Comparison of ENCODE assay signal across 8 cellular contexts in the genomic region with DNA sequence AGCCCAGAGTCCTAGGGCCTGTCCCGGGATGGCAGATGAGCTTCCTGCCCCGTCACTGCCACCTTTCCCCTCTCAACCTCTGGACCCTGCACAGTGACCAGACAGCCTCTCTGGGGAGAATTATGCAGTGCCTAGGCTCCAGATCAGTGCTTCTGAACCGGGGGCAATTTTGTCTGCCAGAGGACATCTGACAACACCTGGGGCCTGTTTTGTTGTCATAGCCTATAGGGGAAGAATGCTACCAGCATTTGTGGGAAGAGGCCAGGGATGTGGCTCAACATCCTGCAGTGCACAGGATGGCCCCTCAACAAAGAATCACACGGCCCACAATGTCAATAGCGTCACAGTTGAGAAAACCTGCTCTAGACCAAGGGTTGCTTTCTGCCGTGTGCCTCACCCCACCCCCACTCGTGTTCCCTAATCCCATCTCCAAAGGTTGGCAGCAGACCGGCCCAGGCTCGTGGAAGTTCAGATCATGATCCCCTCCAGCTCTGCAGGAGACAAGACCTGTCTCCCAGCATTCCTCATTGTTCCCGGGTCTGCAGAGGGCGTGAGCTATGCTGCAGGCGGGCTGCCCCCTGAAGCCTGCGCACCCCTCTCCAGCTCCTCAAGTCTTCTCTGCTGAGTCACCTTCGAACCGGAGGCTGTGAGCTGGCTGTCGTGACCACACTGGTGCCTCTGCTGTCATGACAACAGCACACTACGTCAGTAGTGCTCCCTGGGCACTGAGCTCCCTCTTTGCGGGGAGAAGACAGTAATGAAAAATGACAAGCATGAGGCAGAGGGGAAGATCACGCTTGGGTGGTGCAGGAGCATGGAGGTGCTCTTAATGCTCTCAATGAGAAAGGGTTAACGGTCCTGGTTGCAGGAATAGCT. TPM values are rescaled to one million over a fixed set of nuclear protein-coding genes. Genes with fewer than 3 reads are reported as not detected.
DNase-seq lines count a peak whose midpoint lies in the region; ATAC-seq, FAIRE-seq and TF ChIP-seq lines count a peak whose summit lies in the region.

No MANE protein-coding gene starts in this region.

- TF ChIP-seq POLR2A in GM18526 (IDR thresholded peaks at IDR 0.05; ENCODE audit: extremely low read depth, insufficient read length): peak; percentile 40

- no peak for FAIRE-seq in bronchial epithelial cell (lab: Jason Lieb, UNC)
- peak; percentile 51 for FAIRE-seq in islet of Langerhans (lab: Jason Lieb, UNC)

- TF ChIP-seq CTCF in activated B cell treated with CpG ODN at 0.5 μM for 24 hours (IDR thresholded peaks at IDR 0.05): no peak
- TF ChIP-seq CTCF in bronchial epithelial cell (IDR thresholded peaks at IDR 0.05; ENCODE audit: insufficient read depth, low read length, severe bottlenecking): no peak

- no peaks in the 10 kb centered on the region for H3K27me3 Mint-ChIP-seq in activated B cell treated with CpG ODN at 0.5 μM for 24 hours

- peak overlapping the region; percentile 94 for H3K4me3 ChIP-seq in bronchial epithelial cell (ENCODE audit: low read depth, low read length)

- intact Hi-C loops in activated B cell treated with CpG ODN at 0.5 μM for 24 hours (cut with micrococcal nuclease): no loop called here

- ATAC-seq in activated B cell treated with CpG ODN at 0.5 μM for 24 hours (ENCODE audit: low read depth): peak; percentile 28

- DNase-seq in A172 (ENCODE audit: low spot score) (peak; percentile 91), NCI-H1694 (lab: John Stamatoyannopoulos, UW) (peak; percentile 54), activated B cell treated with CpG ODN at 0.5 μM for 24 hours (peak; percentile 40), bronchial epithelial cell (ENCODE audit: low read depth) (peak; percentile 96), NCI-H1048 (lab: John Stamatoyannopoulos, UW) (no peak)
- peak; percentile 73 for DNase-seq in stimulated activated CD4-positive, alpha-beta T cell treated with anti-CD3 and anti-CD28 coated beads, Interleukin-12 subunit alpha, Interleukin-12 subunit beta, amount 100 ng/mL, for 4 hours

- POLR2A ChIA-PET in activated B cell treated with CpG ODN at 0.5 μM for 24 hours (lab: Charles Lee): interaction anchor here (0.6 to 1.8 kb wide), 12 partner anchors 8 to 413 kb away, joined by 3 to 11 read pairs (median 4); a partner anchor contains a TSS

- peaks cover 55% of the 10 kb centered on the region for H3K36me3 Mint-ChIP-seq in activated B cell treated with CpG ODN at 0.5 μM for 24 hours (ENCODE audit: low read depth)

- no peaks in the 10 kb centered on the region for H3K9me3 Mint-ChIP-seq in activated B cell treated with CpG ODN at 0.5 μM for 24 hours

- H3K36me3 ChIP-seq in bronchial epithelial cell (ENCODE audit: control insufficient read depth, insufficient read depth, low read length): peaks cover 41% of the 10 kb centered on the region

- H3K27ac Mint-ChIP-seq in activated B cell treated with CpG ODN at 0.5 μM for 24 hours: peak overlapping the region; percentile 83

- peak overlapping the region; percentile 94 for H3K4me3 Mint-ChIP-seq in activated B cell treated with CpG ODN at 0.5 μM for 24 hours

- CTCF ChIA-PET in activated B cell treated with CpG ODN at 0.5 μM for 24 hours (lab: Charles Lee): interaction anchor here (0.6 to 1.0 kb wide), 4 partner anchors 17 to 544 kb away, joined by 3 to 4 read pairs (median 3); no protein-coding TSS in a partner anchor

- no peaks in the 10 kb centered on the region for H3K27me3 ChIP-seq in bronchial epithelial cell (ENCODE audit: control insufficient read depth, insufficient read depth, low read length)

- H3K4me1 Mint-ChIP-seq in activated B cell treated with CpG ODN at 0.5 μM for 24 hours: peaks cover 41% of the 10 kb centered on the region

RNA-seq across cellular contexts. Expression of a gene that starts 2.0 kb away (rescaled TPM):
- total RNA-seq in A172 (2014; rRNA removed; shearing (Covaris generic)): 3,748 and 4,015 TPM in 2 replicates
- total RNA-seq in activated B cell treated with CpG ODN at 0.5 μM for 24 hours: 1,003 and 1,033 TPM in 2 replicates
- 5,048 and 6,753 TPM in 2 replicates for total RNA-seq in bronchial epithelial cell

RNA-seq across cellular contexts. Expression of a gene that starts 23.6 kb away (rescaled TPM):
- 2.1 TPM in 2 replicates for total RNA-seq in A172 (2014; rRNA removed; shearing (Covaris generic))
- total RNA-seq in activated B cell treated with CpG ODN at 0.5 μM for 24 hours: 23.6 and 25.9 TPM in 2 replicates
- 0.51 and 0.53 TPM in 2 replicates for total RNA-seq in bronchial epithelial cell

RNA-seq across cellular contexts. Expression of a gene that starts 35.8 kb away (rescaled TPM):
- 53.9 and 59.8 TPM in 2 replicates for total RNA-seq in A172 (2014; rRNA removed; shearing (Covaris generic))
- total RNA-seq in activated B cell treated with CpG ODN at 0.5 μM for 24 hours (114 and 121 TPM in 2 replicates), bronchial epithelial cell (26.5 and 33.4 TPM in 2 replicates)

RNA-seq across cellular contexts. Expression of a gene that starts 38.4 kb away (rescaled TPM):
- 46.2 and 60.2 TPM in 2 replicates for total RNA-seq in A172 (2014; rRNA removed; shearing (Covaris generic))
- 38.4 and 40.9 TPM in 2 replicates for total RNA-seq in activated B cell treated with CpG ODN at 0.5 μM for 24 hours
- 14.7 and 17.9 TPM in 2 replicates for total RNA-seq in bronchial epithelial cell

RNA-seq across cellular contexts. Expression of a gene that starts 39.2 kb away (rescaled TPM):
- total RNA-seq in A172 (2014; rRNA removed; shearing (Covaris generic)): 116 and 166 TPM in 2 replicates
- total RNA-seq in activated B cell treated with CpG ODN at 0.5 μM for 24 hours: 130 and 145 TPM in 2 replicates
- total RNA-seq in bronchial epithelial cell: 61.1 and 102 TPM in 2 replicates
